In genomic region chr5:134438641-134439621, GRCh38 we compare ENCODE assay signal across 7 cellular contexts. TPM values are rescaled to one million over a fixed set of nuclear protein-coding genes. Genes with fewer than 3 reads are reported as not detected.
DNase-seq lines count a peak whose midpoint lies in the region; ATAC-seq and TF ChIP-seq lines count a peak whose summit lies in the region.

No MANE protein-coding gene starts in this region.

- no peak for ATAC-seq in HG02642 (IDR thresholded peaks at IDR 0.05; ENCODE audit: poor library complexity, unreplicated experiment)

- peak overlapping the region; percentile 22 for H3K27ac ChIP-seq in substantia nigra (ENCODE audit: low read depth, low read length, poor library complexity, severe bottlenecking)

- in situ Hi-C loops in astrocyte of the cerebellum (cut with HindIII; ENCODE audit: low sequenced_read_pairs) = no loop called here

- DNase-seq in astrocyte of the cerebellum (ENCODE audit: low read depth) = peak; percentile 73
- DNase-seq in islet precursor cell = peak; percentile 93
- peak in 24 of 49 donors; percentile 5 to 55 (median 21) for DNase-seq in substantia nigra (lab: John Stamatoyannopoulos, UW)
- no peak for DNase-seq in NCI-H82 treated with DMSO at 0.1 percent for 48 hours (lab: John Stamatoyannopoulos, UW; ENCODE audit: unreplicated experiment)
- no peak for DNase-seq in osteocyte (ENCODE audit: extremely low spot score, unreplicated experiment)

- peaks cover 15 to 16% (median 15%) of the 10 kb centered on the region in 3 donors for H3K4me1 Mint-ChIP-seq in IgD-negative memory B cell
- peaks cover 8% of the 10 kb centered on the region for H3K4me1 Mint-ChIP-seq in osteocyte (ENCODE audit: unreplicated experiment)

- H3K27ac Mint-ChIP-seq in IgD-negative memory B cell (peak overlapping the region in 2 of 3 donors; percentile 2 to 41), osteocyte (ENCODE audit: unreplicated experiment) (no peak overlapping the region)

- H3K4me3 ChIP-seq in astrocyte of the cerebellum (ENCODE audit: low read depth, low read length) = no peak overlapping the region

- H3K36me3 Mint-ChIP-seq in IgD-negative memory B cell = no peaks in the 10 kb centered on the region
- no peaks in the 10 kb centered on the region for H3K36me3 Mint-ChIP-seq in osteocyte (ENCODE audit: unreplicated experiment)

- TF ChIP-seq CTCF in astrocyte of the cerebellum (IDR thresholded peaks at IDR 0.05; ENCODE audit: low read depth, low read length, missing control alignments) (no peak), osteocyte (IDR thresholded peaks at IDR 0.05) (no peak)

- no peaks in the 10 kb centered on the region for H3K27me3 Mint-ChIP-seq in IgD-negative memory B cell
- H3K27me3 Mint-ChIP-seq in osteocyte (ENCODE audit: unreplicated experiment) = peaks cover 4% of the 10 kb centered on the region

- no peaks in the 10 kb centered on the region for H3K9me3 Mint-ChIP-seq in IgD-negative memory B cell
- no peaks in the 10 kb centered on the region for H3K9me3 Mint-ChIP-seq in osteocyte (ENCODE audit: unreplicated experiment)

- H3K4me3 Mint-ChIP-seq in IgD-negative memory B cell = no peak overlapping the region
- H3K4me3 Mint-ChIP-seq in osteocyte (ENCODE audit: unreplicated experiment) = no peak overlapping the region

RNA-seq across cellular contexts. Expression of gene CDKN2AIPNL, which starts 27.2 kb away (rescaled TPM):
- 32.8 TPM for polyA plus RNA-seq in IgD-negative memory B cell
- total RNA-seq in osteocyte = 19.5 and 21.5 TPM in 2 replicates

Comparison
In these comparisons a context has a peak if more than half of its experiments do, and no peak if none do; other contexts are left out.
1. DNase-seq: peak in astrocyte of the cerebellum (single experiment) and islet precursor cell (single experiment); none in NCI-H82 treated with DMSO at 0.1 percent for 48 hours (single experiment) and osteocyte (single experiment).